ENCODE assay signal across 8 cellular contexts in genomic region chr22:22030493-22031182, GRCh38.
DNase-seq lines count a peak whose midpoint lies in the region; ATAC-seq and TF ChIP-seq lines count a peak whose summit lies in the region.

No MANE protein-coding gene starts in this region.

- H3K4me3 ChIP-seq in GM12875 (ENCODE audit: low read depth, low read length), result peak overlapping the region; percentile 38

- peak; percentile 85 for TF ChIP-seq CTCF in GM12875 (IDR thresholded peaks at IDR 0.05; ENCODE audit: borderline replicate concordance, insufficient read depth, low read depth, low read length)

- DNase-seq in OCI-M1 (lab: John Stamatoyannopoulos, UW) (peak; percentile 53), hepatic stellate cell (ENCODE audit: low spot score) (peak; percentile 66), NCI-H128 (lab: John Stamatoyannopoulos, UW; ENCODE audit: unreplicated experiment) (no peak), DMS153 treated with DMSO at 0.1 percent for 48 hours (lab: John Stamatoyannopoulos, UW; ENCODE audit: unreplicated experiment) (no peak), COR-L47 (lab: John Stamatoyannopoulos, UW) (no peak)

- ATAC-seq in GM21619 (IDR thresholded peaks at IDR 0.05; ENCODE audit: unreplicated experiment) (peak; percentile 62), HG03025 (IDR thresholded peaks at IDR 0.05; ENCODE audit: low FRiP score, unreplicated experiment) (no peak)

Comparison
In these comparisons a context has a peak if more than half of its experiments do, and no peak if none do; other contexts are left out.
1. DNase-seq: peak in OCI-M1 (single experiment) and hepatic stellate cell (single experiment); none in NCI-H128 (single experiment), DMS153 treated with DMSO at 0.1 percent for 48 hours (single experiment) and COR-L47 (single experiment).